ENCODE assay signal across 8 cellular contexts in genomic region chr12:120231316-120232011, GRCh38. TPM values are rescaled to one million over a fixed set of nuclear protein-coding genes. Genes with fewer than 3 reads are reported as not detected.
DNase-seq lines count a peak whose midpoint lies in the region; ATAC-seq and TF ChIP-seq lines count a peak whose summit lies in the region.

No MANE protein-coding gene starts in this region.

- DNase-seq in HS-27A (ENCODE audit: low read depth) (peak; percentile 94), T-helper 22 cell (ENCODE audit: low read depth) (peak; percentile 85), ascending aorta (ENCODE audit: low spot score in 2 of 2) (peak; percentile 56 to 90), iPS DF 6.9 (ENCODE audit: low read depth, low spot score) (no peak), globus pallidus (ENCODE audit: low spot score) (no peak)
- peak; percentile 37 to 49 for DNase-seq in stimulated activated CD4-positive, alpha-beta T cell treated with anti-CD3 and anti-CD28 coated beads, Interleukin-1b, Interleukin-23, amount 100 ng/mL, for 1 hour (ENCODE audit: low read depth in 2 of 2)

- intact Hi-C loops in ascending aorta (cut with DNase I) = no loop called here

- H3K27me3 ChIP-seq in ascending aorta = no peaks in the 10 kb centered on the region
- H3K27me3 ChIP-seq in iPS DF 6.9 (ENCODE audit: control insufficient read depth, insufficient read depth, low read length) = no peaks in the 10 kb centered on the region

- ATAC-seq in GM21786 (IDR thresholded peaks at IDR 0.05; ENCODE audit: unreplicated experiment) = no peak

- no peaks in the 10 kb centered on the region for H3K9me3 ChIP-seq in ascending aorta
- no peaks in the 10 kb centered on the region for H3K9me3 ChIP-seq in iPS DF 6.9 (ENCODE audit: control insufficient read depth, insufficient read depth, low read length)

- no CpG with 5 or more reads among the region's 3 CpGs for WGBS in iPS DF 6.9 (ENCODE audit: insufficient coverage, insufficient read length)

- H3K36me3 ChIP-seq in ascending aorta = peaks cover 2 to 6% of the 10 kb centered on the region in 2 donors
- no peaks in the 10 kb centered on the region for H3K36me3 ChIP-seq in iPS DF 6.9 (ENCODE audit: control insufficient read depth, insufficient read depth, low read length)

- H3K27ac ChIP-seq in 22Rv1 (peak overlapping the region; percentile 91), ascending aorta (peak overlapping the region; percentile 89 to 90), iPS DF 6.9 (ENCODE audit: low read length) (peak overlapping the region; percentile 28)

- TF ChIP-seq CTCF in 22Rv1 (IDR thresholded peaks at IDR 0.05) (no peak), ascending aorta (IDR thresholded peaks at IDR 0.05) (no peak)

- no peak overlapping the region for H3K4me3 ChIP-seq in ascending aorta
- H3K4me3 ChIP-seq in iPS DF 6.9 (ENCODE audit: low read length) = no peak overlapping the region

- peaks cover 51 to 86% of the 10 kb centered on the region in 2 donors for H3K4me1 ChIP-seq in ascending aorta
- peaks cover 39% of the 10 kb centered on the region for H3K4me1 ChIP-seq in iPS DF 6.9 (ENCODE audit: control insufficient read depth, insufficient read depth, low read length)

RNA-seq across cellular contexts. Expression of gene RPLP0, which starts 30.6 kb away (rescaled TPM):
- 2,244 TPM for total RNA-seq in ascending aorta

RNA-seq across cellular contexts. Expression of gene PXN, which starts 34.1 kb away (rescaled TPM):
- total RNA-seq in ascending aorta = 282 TPM

RNA-seq across cellular contexts. Expression of gene GCN1, which starts 36.9 kb away (rescaled TPM):
- 49.0 TPM for total RNA-seq in ascending aorta

Comparison
In these comparisons a context has a peak if more than half of its experiments do, and no peak if none do; other contexts are left out.
1. H3K27ac ChIP-seq: peak in every context shown above with its lines; median percentile 91 in 22Rv1; 90 in ascending aorta; 28 in iPS DF 6.9.
2. DNase-seq: peak in HS-27A (single experiment), T-helper 22 cell (single experiment), ascending aorta (2 of 2) and stimulated activated CD4-positive, alpha-beta T cell treated with anti-CD3 and anti-CD28 coated beads, Interleukin-1b, Interleukin-23, amount 100 ng/mL, for 1 hour (2 of 2); none in iPS DF 6.9 (single experiment) and globus pallidus (single experiment).